ENCODE assay signal across 1 cellular context in the genomic region with DNA sequence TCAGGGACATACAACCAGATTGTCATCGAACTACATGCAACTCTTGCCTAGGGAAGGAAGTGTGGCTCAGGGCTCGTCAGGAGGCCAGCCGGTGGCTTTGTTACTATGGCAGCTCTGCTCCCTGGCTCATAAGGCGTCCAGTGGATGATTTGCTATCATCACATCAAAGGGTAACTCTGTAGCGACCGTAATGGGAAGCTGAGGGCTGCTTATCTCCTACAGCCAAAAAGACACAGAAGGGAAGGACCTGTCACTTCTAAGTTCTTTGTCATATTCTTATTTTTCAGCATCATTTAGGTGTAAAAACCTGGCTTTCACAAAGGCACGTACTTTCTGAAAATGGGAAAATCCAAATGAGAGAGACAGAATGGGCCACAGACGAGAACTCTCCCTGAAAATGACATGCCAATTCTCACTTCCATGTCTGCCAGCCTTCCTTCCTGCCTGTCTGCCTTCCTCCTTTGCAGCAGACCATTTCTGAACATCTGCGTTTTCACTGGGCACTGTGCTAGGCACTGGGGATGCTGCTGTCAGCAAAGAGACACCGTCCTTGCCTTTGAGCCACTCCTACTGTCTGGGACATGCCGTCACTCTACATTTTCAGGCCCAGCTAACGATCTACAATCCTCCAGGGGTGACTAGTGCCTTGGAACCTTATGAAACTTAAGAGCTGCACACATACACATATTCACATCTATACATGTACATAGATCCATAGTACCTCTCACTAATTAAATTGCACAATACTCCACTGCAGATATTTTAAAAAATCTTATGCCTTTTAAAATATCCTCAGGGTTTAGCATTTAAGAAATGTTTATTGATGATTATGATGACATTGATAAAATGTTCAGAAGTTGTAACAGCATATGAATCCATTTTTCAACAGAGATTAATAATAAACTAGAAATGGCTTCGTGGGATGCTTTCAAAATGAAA.
TF ChIP-seq lines count a peak whose summit lies in the region.

No MANE protein-coding gene starts in this region.

TF ChIP-seq in A549, 52 proteins besides CTCF, POLR2A, EP300 and RAD21:
- TF ChIP-seq TFCP2L1 (CRISPR knock-in tag; IDR thresholded peaks at IDR 0.05): no peak
- no peak for TF ChIP-seq HDAC2 (IDR thresholded peaks at IDR 0.05)
- TF ChIP-seq, protein P1, sequence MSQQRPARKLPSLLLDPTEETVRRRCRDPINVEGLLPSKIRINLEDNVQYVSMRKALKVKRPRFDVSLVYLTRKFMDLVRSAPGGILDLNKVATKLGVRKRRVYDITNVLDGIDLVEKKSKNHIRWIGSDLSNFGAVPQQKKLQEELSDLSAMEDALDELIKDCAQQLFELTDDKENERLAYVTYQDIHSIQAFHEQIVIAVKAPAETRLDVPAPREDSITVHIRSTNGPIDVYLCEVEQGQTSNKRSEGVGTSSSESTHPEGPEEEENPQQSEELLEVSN (IDR thresholded peaks at IDR 0.05; ENCODE audit: borderline replicate concordance, low read depth): no peak
- TF ChIP-seq PHF8 (IDR thresholded peaks at IDR 0.05; ENCODE audit: borderline replicate concordance, low read depth): no peak
- TF ChIP-seq RCOR1 (IDR thresholded peaks at IDR 0.05; ENCODE audit: low read depth, low read length): no peak
- TF ChIP-seq, protein P2, sequence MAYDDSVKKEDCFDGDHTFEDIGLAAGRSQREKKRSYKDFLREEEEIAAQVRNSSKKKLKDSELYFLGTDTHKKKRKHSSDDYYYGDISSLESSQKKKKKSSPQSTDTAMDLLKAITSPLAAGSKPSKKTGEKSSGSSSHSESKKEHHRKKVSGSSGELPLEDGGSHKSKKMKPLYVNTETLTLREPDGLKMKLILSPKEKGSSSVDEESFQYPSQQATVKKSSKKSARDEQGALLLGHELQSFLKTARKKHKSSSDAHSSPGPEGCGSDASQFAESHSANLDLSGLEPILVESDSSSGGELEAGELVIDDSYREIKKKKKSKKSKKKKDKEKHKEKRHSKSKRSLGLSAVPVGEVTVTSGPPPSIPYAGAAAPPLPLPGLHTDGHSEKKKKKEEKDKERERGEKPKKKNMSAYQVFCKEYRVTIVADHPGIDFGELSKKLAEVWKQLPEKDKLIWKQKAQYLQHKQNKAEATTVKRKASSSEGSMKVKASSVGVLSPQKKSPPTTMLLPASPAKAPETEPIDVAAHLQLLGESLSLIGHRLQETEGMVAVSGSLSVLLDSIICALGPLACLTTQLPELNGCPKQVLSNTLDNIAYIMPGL (CRISPR knock-in tag; IDR thresholded peaks at IDR 0.05; ENCODE audit: borderline replicate concordance): no peak
- no peak for TF ChIP-seq HOXA7 (CRISPR knock-in tag; IDR thresholded peaks at IDR 0.05)
- no peak for TF ChIP-seq CEBPB (IDR thresholded peaks at IDR 0.05)
- TF ChIP-seq CHD4 (IDR thresholded peaks at IDR 0.05; ENCODE audit: borderline replicate concordance): no peak
- TF ChIP-seq HOXB5 (CRISPR knock-in tag; IDR thresholded peaks at IDR 0.05): no peak
- TF ChIP-seq, protein P3, sequence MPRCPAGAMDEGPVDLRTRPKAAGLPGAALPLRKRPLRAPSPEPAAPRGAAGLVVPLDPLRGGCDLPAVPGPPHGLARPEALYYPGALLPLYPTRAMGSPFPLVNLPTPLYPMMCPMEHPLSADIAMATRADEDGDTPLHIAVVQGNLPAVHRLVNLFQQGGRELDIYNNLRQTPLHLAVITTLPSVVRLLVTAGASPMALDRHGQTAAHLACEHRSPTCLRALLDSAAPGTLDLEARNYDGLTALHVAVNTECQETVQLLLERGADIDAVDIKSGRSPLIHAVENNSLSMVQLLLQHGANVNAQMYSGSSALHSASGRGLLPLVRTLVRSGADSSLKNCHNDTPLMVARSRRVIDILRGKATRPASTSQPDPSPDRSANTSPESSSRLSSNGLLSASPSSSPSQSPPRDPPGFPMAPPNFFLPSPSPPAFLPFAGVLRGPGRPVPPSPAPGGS (IDR thresholded peaks at IDR 0.05): no peak
- TF ChIP-seq, protein P4, sequence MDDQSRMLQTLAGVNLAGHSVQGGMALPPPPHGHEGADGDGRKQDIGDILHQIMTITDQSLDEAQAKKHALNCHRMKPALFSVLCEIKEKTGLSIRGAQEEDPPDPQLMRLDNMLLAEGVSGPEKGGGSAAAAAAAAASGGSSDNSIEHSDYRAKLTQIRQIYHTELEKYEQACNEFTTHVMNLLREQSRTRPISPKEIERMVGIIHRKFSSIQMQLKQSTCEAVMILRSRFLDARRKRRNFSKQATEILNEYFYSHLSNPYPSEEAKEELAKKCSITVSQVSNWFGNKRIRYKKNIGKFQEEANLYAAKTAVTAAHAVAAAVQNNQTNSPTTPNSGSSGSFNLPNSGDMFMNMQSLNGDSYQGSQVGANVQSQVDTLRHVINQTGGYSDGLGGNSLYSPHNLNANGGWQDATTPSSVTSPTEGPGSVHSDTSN (IDR thresholded peaks at IDR 0.05): no peak
TF ChIP-seq in A549: peak in this region for 0.
